Comparison of ENCODE assay signal across 8 cellular contexts in the genomic region with DNA sequence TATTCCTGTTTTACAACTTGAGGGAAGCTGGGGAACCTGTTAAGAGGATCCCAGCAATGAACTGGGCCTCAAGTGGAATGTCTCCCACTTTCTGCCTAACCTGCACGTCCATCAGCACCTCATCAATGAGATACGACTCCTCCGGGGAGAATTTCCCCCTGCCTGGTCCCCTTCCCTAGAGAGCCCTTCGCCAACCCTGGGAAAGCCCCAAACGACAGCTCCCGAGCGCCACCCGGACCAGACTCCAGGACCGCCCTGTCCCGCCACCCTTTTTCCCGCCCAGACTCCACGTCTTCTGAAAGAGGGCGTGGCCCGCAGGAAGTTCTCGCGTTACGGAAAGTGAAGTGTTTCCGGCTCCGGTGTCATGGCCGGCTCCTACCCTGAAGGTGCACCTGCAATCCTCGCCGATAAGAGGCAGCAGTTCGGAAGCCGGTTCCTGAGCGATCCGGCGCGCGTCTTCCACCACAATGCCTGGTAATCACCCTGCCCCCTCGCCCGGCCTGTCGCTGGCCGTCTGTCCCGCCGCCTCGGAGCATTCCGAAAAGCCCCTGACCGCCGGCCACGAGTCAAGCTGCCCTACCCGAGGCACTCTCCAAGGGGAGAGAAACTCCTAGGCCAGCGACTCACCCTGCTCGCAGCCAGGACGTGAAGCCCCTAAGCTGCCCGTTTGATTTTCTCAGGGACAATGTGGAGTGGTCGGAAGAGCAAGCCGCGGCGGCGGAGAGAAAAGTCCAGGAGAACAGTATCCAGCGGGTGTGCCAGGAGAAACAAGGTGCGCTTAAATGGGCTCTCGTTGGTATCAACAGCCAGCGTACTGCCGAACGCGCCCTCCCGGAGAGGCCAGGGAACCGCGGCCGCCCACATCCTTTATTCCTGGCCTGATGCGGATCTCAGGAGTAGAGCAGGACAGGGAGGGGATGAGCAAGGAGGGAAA. TPM values are rescaled to one million over a fixed set of nuclear protein-coding genes. Genes with fewer than 3 reads are reported as not detected.
DNase-seq lines count a peak whose midpoint lies in the region; ATAC-seq and TF ChIP-seq lines count a peak whose summit lies in the region.
"Not testable (repeated sequence)": the region's sequence is repeated elsewhere in the genome, so short reads cannot be mapped to it uniquely, and the experiment has no call there.

A gene with protein sequence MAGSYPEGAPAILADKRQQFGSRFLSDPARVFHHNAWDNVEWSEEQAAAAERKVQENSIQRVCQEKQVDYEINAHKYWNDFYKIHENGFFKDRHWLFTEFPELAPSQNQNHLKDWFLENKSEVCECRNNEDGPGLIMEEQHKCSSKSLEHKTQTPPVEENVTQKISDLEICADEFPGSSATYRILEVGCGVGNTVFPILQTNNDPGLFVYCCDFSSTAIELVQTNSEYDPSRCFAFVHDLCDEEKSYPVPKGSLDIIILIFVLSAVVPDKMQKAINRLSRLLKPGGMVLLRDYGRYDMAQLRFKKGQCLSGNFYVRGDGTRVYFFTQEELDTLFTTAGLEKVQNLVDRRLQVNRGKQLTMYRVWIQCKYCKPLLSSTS (plus strand): TSS at position 347 of the 934 bp plus-strand sequence. CDS start 18 bp downstream, at position 365.

- H3K27me3 ChIP-seq in thoracic aorta (replicated peaks; ENCODE audit: insufficient read depth), result not testable (repeated sequence)

- ATAC-seq in HG02571 (IDR thresholded peaks at IDR 0.05; ENCODE audit: unreplicated experiment) (peak; percentile 89), omental fat pad (ENCODE audit: low FRiP score) (peak; percentile 95), thoracic aorta (ENCODE audit: insufficient number of reproducible peaks, low FRiP score, low read depth) (peak; percentile 95)

- H3K9ac ChIP-seq in SK-N-MC (ENCODE audit: insufficient read length), result peak within 1 kb of the TSS; percentile 94

- H3K9me3 ChIP-seq in SK-N-MC (ENCODE audit: low read depth, low read length); thoracic aorta: not testable (repeated sequence)

- H3K4me1 ChIP-seq in thoracic aorta (ENCODE audit: control insufficient read depth in 1 of 2, low read depth in 2 of 2), result peaks cover 11 to 12% of the 10 kb centered on the region in 2 donors

- CTCF ChIA-PET in GM10248 (lab: Yijun Ruan, JAX), result interaction anchor here (1.1 to 4.1 kb wide), 4 partner anchors 16 to 406 kb away, joined by 3 to 41 read pairs (median 6); no protein-coding TSS in a partner anchor

- H3K36me3 ChIP-seq in SK-N-MC (ENCODE audit: insufficient read depth, low read length), result peaks cover 15% of the 10 kb centered on the region; the same call in 1 of the 2 replicates
- H3K36me3 ChIP-seq in thoracic aorta, result not testable (repeated sequence)

- H3K4me3 ChIP-seq in NB4 (ENCODE audit: low read depth, low read length) (peak within 1 kb of the TSS; percentile 82), SK-N-MC (peak within 1 kb of the TSS; percentile 76), thoracic aorta (peak within 1 kb of the TSS; percentile 96)

- DNase-seq in GM10248 (ENCODE audit: extremely low spot score) (peak; percentile 84), NB4 (ENCODE audit: low read depth) (peak; percentile 98), SK-N-MC (ENCODE audit: low read depth, low spot score) (peak; percentile 75), omental fat pad (ENCODE audit: low spot score) (peak; percentile 80), thoracic aorta (ENCODE audit: low spot score) (peak; percentile 59)
- DNase-seq in activated naive CD4-positive, alpha-beta T cell treated with anti-CD3 and anti-CD28 coated beads, Interleukin-2, amount 50 U/mL, for 16 hours, result peak; percentile 88
- DNase-seq in glomerular endothelial cell (ENCODE audit: extremely low read depth, low read depth, low spot score), result not testable (repeated sequence)

- TF ChIP-seq POLR2A in NB4 (IDR thresholded peaks at IDR 0.05; ENCODE audit: extremely low read depth, insufficient read length), result peak; percentile 52

- POLR2A ChIA-PET in GM10248 (lab: Yijun Ruan, JAX), result interaction anchor here (0.5 kb wide), 1 partner anchor 35 kb away, joined by 5 read pairs; no protein-coding TSS in a partner anchor

- H3K27ac ChIP-seq in SK-N-MC (peak within 1 kb of the TSS; percentile 89), thoracic aorta (peak within 1 kb of the TSS; percentile 81 to 83)

- TF ChIP-seq CTCF in GM10248 (IDR thresholded peaks at IDR 0.05; ENCODE audit: control extremely low read depth, extremely low read depth, low read depth, missing control alignments), result peak; percentile 22
- TF ChIP-seq CTCF in NB4 (IDR thresholded peaks at IDR 0.05; ENCODE audit: low read depth, low read length), result peak; percentile 39
- not testable (repeated sequence) for TF ChIP-seq CTCF in omental fat pad (IDR thresholded peaks at IDR 0.05)
- peak; percentile 52 for TF ChIP-seq CTCF in thoracic aorta (IDR thresholded peaks at IDR 0.05)

RNA-seq across cellular contexts. Expression of the gene that starts here (rescaled TPM):
- 21.0 and 21.8 TPM in 2 replicates for total RNA-seq in glomerular endothelial cell
- 10 to 100 TPM; 19.9 to 32.2 (median 25.9) TPM for total RNA-seq in omental fat pad
- 10 to 100 TPM; 14.6 to 49.0 TPM for total RNA-seq in thoracic aorta
